Comparison of ENCODE assay signal across 8 cellular contexts in genomic region chr2:195543902-195544894, GRCh38.
DNase-seq lines count a peak whose midpoint lies in the region; ATAC-seq, FAIRE-seq and TF ChIP-seq lines count a peak whose summit lies in the region.

No MANE protein-coding gene starts in this region.

- peaks cover 8% of the 10 kb centered on the region for H3K36me3 Mint-ChIP-seq in CD8-positive, alpha-beta T cell
- peaks cover 1% of the 10 kb centered on the region for H3K36me3 Mint-ChIP-seq in mesothelial cell of epicardium

- H3K27me3 ChIP-seq in CD8-positive, alpha-beta T cell (ENCODE audit: insufficient read depth, low read length) = no peaks in the 10 kb centered on the region
- H3K27me3 ChIP-seq in mammary epithelial cell (ENCODE audit: insufficient read depth, low read length) = no peaks in the 10 kb centered on the region

- H3K9me3 Mint-ChIP-seq in CD8-positive, alpha-beta T cell = peaks cover 11% of the 10 kb centered on the region
- peaks cover 20% of the 10 kb centered on the region for H3K9me3 Mint-ChIP-seq in mesothelial cell of epicardium

- H3K27me3 Mint-ChIP-seq in CD8-positive, alpha-beta T cell (ENCODE audit: low read depth) = no peaks in the 10 kb centered on the region
- H3K27me3 Mint-ChIP-seq in mesothelial cell of epicardium (ENCODE audit: low read depth) = no peaks in the 10 kb centered on the region

- H3K4me3 ChIP-seq in CD8-positive, alpha-beta T cell (ENCODE audit: low read depth, low read length) = no peak overlapping the region
- H3K4me3 ChIP-seq in mammary epithelial cell (replicated peaks in 1 of 3; ENCODE audit: insufficient read depth in 1 of 3, low read depth in 2 of 3, low read length in 3 of 3) (no peak overlapping the region), kidney (ENCODE audit: low read length in 2 of 2) (no peak overlapping the region)

- H3K4me1 Mint-ChIP-seq in CD8-positive, alpha-beta T cell (ENCODE audit: low read depth) = peaks cover 33% of the 10 kb centered on the region
- H3K4me1 Mint-ChIP-seq in mesothelial cell of epicardium = no peaks in the 10 kb centered on the region

- POLR2A ChIA-PET in CD8-positive, alpha-beta T cell (lab: Charles Lee) = interaction anchor here (0.7 to 1.3 kb wide), 3 partner anchors 10 to 67 kb away, joined by 3 to 4 read pairs (median 3); no protein-coding TSS in a partner anchor

- no peaks in the 10 kb centered on the region for H3K36me3 ChIP-seq in CD8-positive, alpha-beta T cell (ENCODE audit: insufficient read depth, low read length)
- H3K36me3 ChIP-seq in mammary epithelial cell (ENCODE audit: insufficient read depth, low read length) (no peaks in the 10 kb centered on the region), kidney (ENCODE audit: control insufficient read depth in 1 of 2, insufficient read depth in 2 of 2, low read length in 2 of 2) (no peaks in the 10 kb centered on the region)

- FAIRE-seq in kidney (lab: Jason Lieb, UNC) = no peak

- dilution Hi-C loops in mammary epithelial cell (cut with HindIII; ENCODE audit: low sequenced_read_pairs) = no loop called here

- no peak overlapping the region for H3K27ac Mint-ChIP-seq in CD8-positive, alpha-beta T cell
- no peak overlapping the region for H3K27ac Mint-ChIP-seq in mesothelial cell of epicardium

- H3K4me3 Mint-ChIP-seq in CD8-positive, alpha-beta T cell = no peak overlapping the region
- H3K4me3 Mint-ChIP-seq in mesothelial cell of epicardium = no peak overlapping the region

- WGBS in mammary epithelial cell (ENCODE audit: low coverage, missing lambda C conversion rate) = 87% methylated on average over 7 of the region's 11 CpGs

- H3K79me2 ChIP-seq in mammary epithelial cell (ENCODE audit: insufficient read depth, low read length) = no peaks in the 10 kb centered on the region

- ATAC-seq in CD8-positive, alpha-beta T cell = peak; percentile 38
- ATAC-seq in HG03520 (IDR thresholded peaks at IDR 0.05; ENCODE audit: unreplicated experiment) = peak; percentile 90

- H4K20me1 ChIP-seq in mammary epithelial cell (ENCODE audit: insufficient read depth, low read length) = no peaks in the 10 kb centered on the region

- no peak overlapping the region for H3K4me2 ChIP-seq in mammary epithelial cell (ENCODE audit: insufficient read depth, low read depth, low read length)

- no TSS peak for BruUV-seq in mammary epithelial cell (replicated peaks; lab: Mats Ljungman, UMichigan)

- H3K4me1 ChIP-seq in CD8-positive, alpha-beta T cell (ENCODE audit: insufficient read depth, low read length) = peaks cover 14% of the 10 kb centered on the region
- no peaks in the 10 kb centered on the region for H3K4me1 ChIP-seq in mammary epithelial cell (ENCODE audit: insufficient read depth, low read length)
- H3K4me1 ChIP-seq in kidney (ENCODE audit: control insufficient read depth in 1 of 2, insufficient read depth in 1 of 2, low read depth in 1 of 2, low read length in 2 of 2) = no peaks in the 10 kb centered on the region

- H3K9ac ChIP-seq in mammary epithelial cell (ENCODE audit: insufficient read depth, low read length) = no peak overlapping the region
- no peak overlapping the region for H3K9ac ChIP-seq in kidney (ENCODE audit: low read length in 2 of 2)

- in situ Hi-C loops in mammary epithelial cell (cut with MboI; ENCODE audit: low sequenced_read_pairs in 2 of 2) = no loop called here

- no peak overlapping the region for H3K27ac ChIP-seq in CD8-positive, alpha-beta T cell (ENCODE audit: low read depth, low read length)
- no peak overlapping the region for H3K27ac ChIP-seq in mammary epithelial cell (ENCODE audit: insufficient read depth, low read depth, low read length)
- H3K27ac ChIP-seq in kidney (ENCODE audit: low read depth in 2 of 2, low read length in 2 of 2) = no peak overlapping the region

- TF ChIP-seq CTCF in CD8-positive, alpha-beta T cell (IDR thresholded peaks at IDR 0.05) = no peak
- TF ChIP-seq CTCF in GM20000 (IDR thresholded peaks at IDR 0.05; ENCODE audit: extremely low read depth, missing control alignments) = no peak
- TF ChIP-seq CTCF in mammary epithelial cell (conservative IDR thresholded peaks at IDR 0.05 in 1 of 2, IDR thresholded peaks at IDR 0.05 in 1 of 2; ENCODE audit: extremely low read depth in 1 of 2, insufficient read depth in 1 of 2, low read depth in 1 of 2, low read length in 2 of 2) = no peak
- no peak for TF ChIP-seq CTCF in kidney (IDR thresholded peaks at IDR 0.05; ENCODE audit: borderline replicate concordance, extremely low read depth, insufficient read depth)
- TF ChIP-seq CTCF in mesothelial cell of epicardium (IDR thresholded peaks at IDR 0.05; ENCODE audit: unreplicated experiment) = no peak

- no peaks in the 10 kb centered on the region for H3K9me3 ChIP-seq in CD8-positive, alpha-beta T cell (ENCODE audit: low read length)
- H3K9me3 ChIP-seq in mammary epithelial cell (replicated peaks; ENCODE audit: insufficient read depth, low read length) (no peaks in the 10 kb centered on the region), kidney (ENCODE audit: control insufficient read depth in 1 of 2, low read length in 2 of 2) (no peaks in the 10 kb centered on the region)

- intact Hi-C loops in CD8-positive, alpha-beta T cell (cut with DNase I, micrococcal nuclease) = no loop called here
- intact Hi-C loops in mammary epithelial cell (cut with micrococcal nuclease) = no loop called here
- intact Hi-C loops in kidney (cut with DNase I) = no loop called here

- DNase-seq in CD8-positive, alpha-beta T cell = no peak
- peak; percentile 51 for DNase-seq in GM20000 (ENCODE audit: low spot score)
- peak; percentile 75 for DNase-seq in mammary epithelial cell
- DNase-seq in putamen (ENCODE audit: low spot score) = no peak
- DNase-seq in SW480 (ENCODE audit: low spot score) = no peak
- DNase-seq in kidney = no peak
- DNase-seq in mesothelial cell of epicardium (ENCODE audit: low spot score in 2 of 2, unreplicated experiment in 2 of 2) = no peak

- H2AFZ ChIP-seq in mammary epithelial cell (ENCODE audit: low read depth, low read length) = no peak overlapping the region

- CTCF ChIA-PET in CD8-positive, alpha-beta T cell (lab: Charles Lee) = interaction anchor here (1.0 to 1.2 kb wide), 4 partner anchors 9 to 116 kb away, joined by 3 to 5 read pairs (median 4); no protein-coding TSS in a partner anchor
- CTCF ChIA-PET in mammary epithelial cell (lab: Charles Lee; ENCODE audit: low non-redundant PET) = no interaction called here

Comparison
In these comparisons a context has a peak if more than half of its experiments do, and no peak if none do; other contexts are left out.
1. DNase-seq: peak in GM20000 (single experiment) and mammary epithelial cell (single experiment); none in CD8-positive, alpha-beta T cell (0 of 7), putamen (single experiment), SW480 (single experiment), kidney (single experiment) and mesothelial cell of epicardium (0 of 2).